Comparison of ENCODE assay signal across 14 cellular contexts in genomic region chr4:128256539-128256938, GRCh38.
"Had no signal": no experiment of that assay in that cellular context is flagged by ENCODE, and none has a peak within 500 bp of the region (broad histone marks: within the 10 kb centered on the region; RNA-seq: fewer than 3 reads in every experiment).

No MANE protein-coding gene starts in this region.

- H3K4me1 ChIP-seq: vagina had no signal

- H3K27me3 ChIP-seq: transverse colon, vagina had no signal

- H3K9me3 ChIP-seq: transverse colon, vagina had no signal

- H3K4me3 ChIP-seq: transverse colon, vagina had no signal

- ATAC-seq: activated CD4-positive, CD25-positive, alpha-beta regulatory T cell treated with anti-CD3 and anti-CD28 coated beads, Interleukin-2, amount 50 U/mL, for 24 hours; activated T-helper 17 cell treated with anti-CD3 and anti-CD28 coated beads, Interleukin-2, amount 50 U/mL, for 72 hours; stimulated activated naive CD8-positive, alpha-beta T cell treated with anti-CD3 and anti-CD28 coated beads, Interleukin-15, Interleukin-2, amounts not matched to agents 100 U/mL and 50 U/mL, for 24 hours had no signal

- H3K27ac ChIP-seq: transverse colon, vagina had no signal

- H3K36me3 ChIP-seq: transverse colon, vagina had no signal

- DNase-seq: activated CD4-positive, alpha-beta T cell treated with anti-CD3 and anti-CD28 coated beads, Interleukin-2, amount 50 U/mL, for 1 hour; activated naive CD4-positive, alpha-beta T cell treated with Interleukin-2 at 50 U/mL for 16 hours; glutamatergic neuron; hypothalamus; nephron progenitor cell; occipital lobe; stimulated activated CD4-positive, alpha-beta T cell treated with anti-CD3 and anti-CD28 coated beads, Interleukin-15, amount 100 ng/mL, for 24 hours; stimulated activated CD4-positive, alpha-beta T cell treated with anti-CD3 and anti-CD28 coated beads, Interleukin-4, amount 100 ng/mL, for 1 hour; stimulated activated CD8-positive, alpha-beta memory T cell treated with anti-CD3 and anti-CD28 coated beads, Interleukin-4, amount 100 ng/mL, for 48 hours; stimulated activated naive CD8-positive, alpha-beta T cell treated with anti-CD3 and anti-CD28 coated beads, Interleukin-15, Interleukin-2, amounts not matched to agents 100 U/mL and 50 U/mL, for 24 hours; transverse colon had no signal
